ENCODE assay signal across 9 cellular contexts in genomic region chr17:40067710-40068109, GRCh38. TPM values are rescaled to one million over a fixed set of nuclear protein-coding genes. Genes with fewer than 3 reads are reported as not detected.
A peak's percentile ranks its signal among the peaks of the same experiment; 100 is the strongest.
DNase-seq lines count a peak whose midpoint lies in the region; ATAC-seq and TF ChIP-seq lines count a peak whose summit lies in the region.
"Had no signal": no experiment of that assay in that cellular context is flagged by ENCODE, and none has a peak within 500 bp of the region (broad histone marks: within the 10 kb centered on the region; RNA-seq: fewer than 3 reads in every experiment).

No MANE protein-coding gene starts in this region.

- H3K4me3 ChIP-seq in adipocyte (ENCODE audit: low read length): no peak overlapping the region

- H3K4me1 ChIP-seq in adipocyte (ENCODE audit: control insufficient read depth, insufficient read depth, low read length): peaks cover 71% of the 10 kb centered on the region

- H3K9ac ChIP-seq in adipocyte (ENCODE audit: low read length): peak overlapping the region; percentile 81

- POLR2A ChIA-PET in activated CD4-positive, alpha-beta T cell treated with anti-CD3 and anti-CD28 coated beads, Interleukin-2, amount 10 ng/mL, durations not matched to agents 7 days and 5 days (lab: Charles Lee): no interaction called here

- CTCF ChIA-PET in activated CD4-positive, alpha-beta T cell treated with anti-CD3 and anti-CD28 coated beads, Interleukin-2, amount 10 ng/mL, durations not matched to agents 7 days and 5 days (lab: Charles Lee): interaction anchor here (1.3 to 6.2 kb wide), 3 partner anchors 8 to 40 kb away, joined by 6 to 74 read pairs (median 9); no protein-coding TSS in a partner anchor

- no peaks in the 10 kb centered on the region for H3K27me3 ChIP-seq in adipocyte (replicated peaks; ENCODE audit: control insufficient read depth, insufficient read depth, low read length)

- H3K4me3 Mint-ChIP-seq in activated CD4-positive, alpha-beta T cell treated with anti-CD3 and anti-CD28 coated beads, Interleukin-2, amount 10 ng/mL, durations not matched to agents 7 days and 5 days: no peak overlapping the region
- H3K4me3 Mint-ChIP-seq in mesothelial cell of epicardium: peak overlapping the region; percentile 64

- TF ChIP-seq POLR2A in GM18505 (IDR thresholded peaks at IDR 0.05; ENCODE audit: borderline replicate concordance, extremely low read depth, insufficient read depth, insufficient read length): no peak

- peak overlapping the region; percentile 90 for H3K27ac Mint-ChIP-seq in activated CD4-positive, alpha-beta T cell treated with anti-CD3 and anti-CD28 coated beads, Interleukin-2, amount 10 ng/mL, durations not matched to agents 7 days and 5 days
- H3K27ac Mint-ChIP-seq in mesothelial cell of epicardium: peak overlapping the region; percentile 94

- no peak for ATAC-seq in GM18505 (IDR thresholded peaks at IDR 0.05; ENCODE audit: unreplicated experiment)

- peaks cover 4% of the 10 kb centered on the region for H3K36me3 Mint-ChIP-seq in activated CD4-positive, alpha-beta T cell treated with anti-CD3 and anti-CD28 coated beads, Interleukin-2, amount 10 ng/mL, durations not matched to agents 7 days and 5 days (ENCODE audit: low read depth)
- H3K36me3 Mint-ChIP-seq in mesothelial cell of epicardium: no peaks in the 10 kb centered on the region

- H3K27me3 Mint-ChIP-seq in activated CD4-positive, alpha-beta T cell treated with anti-CD3 and anti-CD28 coated beads, Interleukin-2, amount 10 ng/mL, durations not matched to agents 7 days and 5 days: peaks cover 14% of the 10 kb centered on the region
- H3K27me3 Mint-ChIP-seq in mesothelial cell of epicardium (ENCODE audit: low read depth): no peaks in the 10 kb centered on the region

- no peak for DNase-seq in activated CD4-positive, alpha-beta T cell treated with anti-CD3 and anti-CD28 coated beads, Interleukin-2, amount 10 ng/mL, durations not matched to agents 7 days and 5 days
- no peak for DNase-seq in activated CD4-positive, alpha-beta T cell treated with anti-CD3 and anti-CD28 coated beads for 48 hours
- no peak for DNase-seq in adipocyte (ENCODE audit: low read depth)
- no peak for DNase-seq in mesothelial cell of epicardium (ENCODE audit: low spot score in 2 of 2, unreplicated experiment in 2 of 2)
- no peak for DNase-seq in substantia nigra (lab: John Stamatoyannopoulos, UW)
- DNase-seq in GM20000 (ENCODE audit: low spot score): no peak
- DNase-seq in SIG-M5 treated with dmso at 0.1 percent for 504 hours (lab: John Stamatoyannopoulos, UW; ENCODE audit: unreplicated experiment): no peak
- DNase-seq: NCI-H1930 had no signal

- peak overlapping the region; percentile 100 for H3K27ac ChIP-seq in substantia nigra (ENCODE audit: low read depth, low read length, poor library complexity, severe bottlenecking)

- H3K36me3 ChIP-seq in adipocyte (ENCODE audit: control insufficient read depth, insufficient read depth, low read length, severe bottlenecking): no peaks in the 10 kb centered on the region

- H3K4me1 Mint-ChIP-seq in activated CD4-positive, alpha-beta T cell treated with anti-CD3 and anti-CD28 coated beads, Interleukin-2, amount 10 ng/mL, durations not matched to agents 7 days and 5 days: peaks cover 57% of the 10 kb centered on the region
- H3K4me1 Mint-ChIP-seq in mesothelial cell of epicardium: peaks cover 84% of the 10 kb centered on the region

- H3K9me3 Mint-ChIP-seq in activated CD4-positive, alpha-beta T cell treated with anti-CD3 and anti-CD28 coated beads, Interleukin-2, amount 10 ng/mL, durations not matched to agents 7 days and 5 days: no peaks in the 10 kb centered on the region
- H3K9me3 Mint-ChIP-seq in mesothelial cell of epicardium: no peaks in the 10 kb centered on the region

- no peak for TF ChIP-seq CTCF in mesothelial cell of epicardium (IDR thresholded peaks at IDR 0.05; ENCODE audit: unreplicated experiment)
- TF ChIP-seq CTCF in GM20000 (IDR thresholded peaks at IDR 0.05; ENCODE audit: extremely low read depth, missing control alignments): no peak

- no peaks in the 10 kb centered on the region for H3K9me3 ChIP-seq in adipocyte (ENCODE audit: control insufficient read depth, low read length)

RNA-seq across cellular contexts. Expression of gene THRA, which starts 4.9 kb away (rescaled TPM):
- 1 to 10 TPM; 8.6 to 9.1 TPM for total RNA-seq in activated CD4-positive, alpha-beta T cell treated with anti-CD3 and anti-CD28 coated beads, Interleukin-2, amount 10 ng/mL, durations not matched to agents 7 days and 5 days
- total RNA-seq in mesothelial cell of epicardium: 42.4 to 44.3 TPM (median 43.6 TPM) in 3 replicates

RNA-seq across cellular contexts. Expression of gene MED24, which starts 13.5 kb away (rescaled TPM):
- total RNA-seq in activated CD4-positive, alpha-beta T cell treated with anti-CD3 and anti-CD28 coated beads, Interleukin-2, amount 10 ng/mL, durations not matched to agents 7 days and 5 days: 100 to 1,000 TPM in 1 of 2 experiments, 10 to 100 TPM in 1; 92.1 to 102 TPM
- total RNA-seq in mesothelial cell of epicardium: 125 to 131 TPM (median 130 TPM) in 3 replicates

RNA-seq across cellular contexts. Expression of gene NR1D1, which starts 32.7 kb away (rescaled TPM):
- total RNA-seq in activated CD4-positive, alpha-beta T cell treated with anti-CD3 and anti-CD28 coated beads, Interleukin-2, amount 10 ng/mL, durations not matched to agents 7 days and 5 days: 1 to 10 TPM; 5.5 to 5.8 TPM
- total RNA-seq in mesothelial cell of epicardium: 2.4 to 2.6 TPM (median 2.6 TPM) in 3 replicates

RNA-seq across cellular contexts. Expression of gene CSF3, which starts 52.5 kb away (rescaled TPM):
- total RNA-seq in activated CD4-positive, alpha-beta T cell treated with anti-CD3 and anti-CD28 coated beads, Interleukin-2, amount 10 ng/mL, durations not matched to agents 7 days and 5 days: not detected
- total RNA-seq in mesothelial cell of epicardium: not detected in 3 replicates

RNA-seq across cellular contexts. Expression of gene MSL1, which starts 54.1 kb away (rescaled TPM):
- total RNA-seq in activated CD4-positive, alpha-beta T cell treated with anti-CD3 and anti-CD28 coated beads, Interleukin-2, amount 10 ng/mL, durations not matched to agents 7 days and 5 days: 10 to 100 TPM; 95.4 to 97.1 TPM
- 132 to 139 TPM (median 135 TPM) in 3 replicates for total RNA-seq in mesothelial cell of epicardium
